ENCODE assay signal across 1 cellular context in genomic region chr4:88008133-88008621, GRCh38.
TF ChIP-seq lines count a peak whose summit lies in the region.

No MANE protein-coding gene starts in this region.

TF ChIP-seq in HepG2, 621 proteins besides CTCF, POLR2A, EP300 and RAD21 (continued from another document and continues in another):
- no peak for TF ChIP-seq HOMEZ (CRISPR knock-in tag; IDR thresholded peaks at IDR 0.05; ENCODE audit: low read depth)
- TF ChIP-seq GABPA (IDR thresholded peaks at IDR 0.05; ENCODE audit: low read depth, low read length) = peak; percentile 29; the same call in 1 of the 2 replicates
- TF ChIP-seq GABPA (CRISPR knock-in tag; IDR thresholded peaks at IDR 0.05; ENCODE audit: low read depth) = peak; percentile 50; the same call in 1 of the 2 replicates
- TF ChIP-seq, protein P1, sequence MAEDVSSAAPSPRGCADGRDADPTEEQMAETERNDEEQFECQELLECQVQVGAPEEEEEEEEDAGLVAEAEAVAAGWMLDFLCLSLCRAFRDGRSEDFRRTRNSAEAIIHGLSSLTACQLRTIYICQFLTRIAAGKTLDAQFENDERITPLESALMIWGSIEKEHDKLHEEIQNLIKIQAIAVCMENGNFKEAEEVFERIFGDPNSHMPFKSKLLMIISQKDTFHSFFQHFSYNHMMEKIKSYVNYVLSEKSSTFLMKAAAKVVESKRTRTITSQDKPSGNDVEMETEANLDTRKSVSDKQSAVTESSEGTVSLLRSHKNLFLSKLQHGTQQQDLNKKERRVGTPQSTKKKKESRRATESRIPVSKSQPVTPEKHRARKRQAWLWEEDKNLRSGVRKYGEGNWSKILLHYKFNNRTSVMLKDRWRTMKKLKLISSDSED (CRISPR knock-in tag; IDR thresholded peaks at IDR 0.05) = peak; percentile 46; the same call in 1 of the 2 replicates
- no peak for TF ChIP-seq ZNF10 (CRISPR knock-in tag; IDR thresholded peaks at IDR 0.05; ENCODE audit: borderline replicate concordance, low read depth)
- 0 out of 2 replicates have a peak, but pooled peaks have one; percentile 32 for TF ChIP-seq KMT2B (CRISPR knock-in tag; IDR thresholded peaks at IDR 0.05)
- no peak for TF ChIP-seq NFRKB (IDR thresholded peaks at IDR 0.05)
- TF ChIP-seq GABPB1 (CRISPR knock-in tag; IDR thresholded peaks at IDR 0.05) = peak; percentile 78
- peak; percentile 19 for TF ChIP-seq ZFX (CRISPR knock-in tag; IDR thresholded peaks at IDR 0.05; ENCODE audit: low read depth)
- TF ChIP-seq, protein P2, sequence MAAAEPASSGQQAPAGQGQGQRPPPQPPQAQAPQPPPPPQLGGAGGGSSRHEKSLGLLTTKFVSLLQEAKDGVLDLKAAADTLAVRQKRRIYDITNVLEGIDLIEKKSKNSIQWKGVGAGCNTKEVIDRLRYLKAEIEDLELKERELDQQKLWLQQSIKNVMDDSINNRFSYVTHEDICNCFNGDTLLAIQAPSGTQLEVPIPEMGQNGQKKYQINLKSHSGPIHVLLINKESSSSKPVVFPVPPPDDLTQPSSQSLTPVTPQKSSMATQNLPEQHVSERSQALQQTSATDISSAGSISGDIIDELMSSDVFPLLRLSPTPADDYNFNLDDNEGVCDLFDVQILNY (CRISPR knock-in tag; conservative IDR thresholded peaks at IDR 0.05) = 0 out of 2 replicates have a peak, but pooled peaks have one; percentile 45
- no peak for TF ChIP-seq MBD4 (IDR thresholded peaks at IDR 0.05; ENCODE audit: borderline replicate concordance, low read length)
- peak; percentile 46; the same call in 1 of the 2 replicates for TF ChIP-seq CENPT (CRISPR knock-in tag; IDR thresholded peaks at IDR 0.05; ENCODE audit: low read depth)
- 0 out of 2 replicates have a peak, but pooled peaks have one; percentile 39 for TF ChIP-seq SALL2 (CRISPR knock-in tag; IDR thresholded peaks at IDR 0.05)
- TF ChIP-seq ZFP91 (CRISPR knock-in tag; IDR thresholded peaks at IDR 0.05; ENCODE audit: borderline replicate concordance) = 0 out of 2 replicates have a peak, but pooled peaks have one; percentile 26
- TF ChIP-seq, protein P3, sequence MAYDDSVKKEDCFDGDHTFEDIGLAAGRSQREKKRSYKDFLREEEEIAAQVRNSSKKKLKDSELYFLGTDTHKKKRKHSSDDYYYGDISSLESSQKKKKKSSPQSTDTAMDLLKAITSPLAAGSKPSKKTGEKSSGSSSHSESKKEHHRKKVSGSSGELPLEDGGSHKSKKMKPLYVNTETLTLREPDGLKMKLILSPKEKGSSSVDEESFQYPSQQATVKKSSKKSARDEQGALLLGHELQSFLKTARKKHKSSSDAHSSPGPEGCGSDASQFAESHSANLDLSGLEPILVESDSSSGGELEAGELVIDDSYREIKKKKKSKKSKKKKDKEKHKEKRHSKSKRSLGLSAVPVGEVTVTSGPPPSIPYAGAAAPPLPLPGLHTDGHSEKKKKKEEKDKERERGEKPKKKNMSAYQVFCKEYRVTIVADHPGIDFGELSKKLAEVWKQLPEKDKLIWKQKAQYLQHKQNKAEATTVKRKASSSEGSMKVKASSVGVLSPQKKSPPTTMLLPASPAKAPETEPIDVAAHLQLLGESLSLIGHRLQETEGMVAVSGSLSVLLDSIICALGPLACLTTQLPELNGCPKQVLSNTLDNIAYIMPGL (CRISPR knock-in tag; IDR thresholded peaks at IDR 0.05; ENCODE audit: borderline replicate concordance in 1 of 2, low read depth in 1 of 2) = peak; percentile 24 to 38; a peak in 1 of 4 replicates
- TF ChIP-seq MTERF4 (CRISPR knock-in tag; IDR thresholded peaks at IDR 0.05) = no peak
- TF ChIP-seq, protein P4, sequence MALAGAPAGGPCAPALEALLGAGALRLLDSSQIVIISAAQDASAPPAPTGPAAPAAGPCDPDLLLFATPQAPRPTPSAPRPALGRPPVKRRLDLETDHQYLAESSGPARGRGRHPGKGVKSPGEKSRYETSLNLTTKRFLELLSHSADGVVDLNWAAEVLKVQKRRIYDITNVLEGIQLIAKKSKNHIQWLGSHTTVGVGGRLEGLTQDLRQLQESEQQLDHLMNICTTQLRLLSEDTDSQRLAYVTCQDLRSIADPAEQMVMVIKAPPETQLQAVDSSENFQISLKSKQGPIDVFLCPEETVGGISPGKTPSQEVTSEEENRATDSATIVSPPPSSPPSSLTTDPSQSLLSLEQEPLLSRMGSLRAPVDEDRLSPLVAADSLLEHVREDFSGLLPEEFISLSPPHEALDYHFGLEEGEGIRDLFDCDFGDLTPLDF (CRISPR knock-in tag; IDR thresholded peaks at IDR 0.05) = no peak
- TF ChIP-seq CHD2 (IDR thresholded peaks at IDR 0.05; ENCODE audit: low read depth, low read length) = no peak
- no peak for TF ChIP-seq ZBTB33 (CRISPR knock-in tag; IDR thresholded peaks at IDR 0.05)
- TF ChIP-seq ZNF253 (CRISPR knock-in tag; IDR thresholded peaks at IDR 0.05; ENCODE audit: borderline replicate concordance) = no peak
- TF ChIP-seq ZNF282 (IDR thresholded peaks at IDR 0.05; ENCODE audit: partially characterized antibody) = no peak
- no peak for TF ChIP-seq YEATS2 (CRISPR knock-in tag; IDR thresholded peaks at IDR 0.05; ENCODE audit: borderline replicate concordance)
- TF ChIP-seq SOX6 (IDR thresholded peaks at IDR 0.05) = no peak
- TF ChIP-seq SOX6 (CRISPR knock-in tag; IDR thresholded peaks at IDR 0.05) = no peak
- TF ChIP-seq, protein P5, sequence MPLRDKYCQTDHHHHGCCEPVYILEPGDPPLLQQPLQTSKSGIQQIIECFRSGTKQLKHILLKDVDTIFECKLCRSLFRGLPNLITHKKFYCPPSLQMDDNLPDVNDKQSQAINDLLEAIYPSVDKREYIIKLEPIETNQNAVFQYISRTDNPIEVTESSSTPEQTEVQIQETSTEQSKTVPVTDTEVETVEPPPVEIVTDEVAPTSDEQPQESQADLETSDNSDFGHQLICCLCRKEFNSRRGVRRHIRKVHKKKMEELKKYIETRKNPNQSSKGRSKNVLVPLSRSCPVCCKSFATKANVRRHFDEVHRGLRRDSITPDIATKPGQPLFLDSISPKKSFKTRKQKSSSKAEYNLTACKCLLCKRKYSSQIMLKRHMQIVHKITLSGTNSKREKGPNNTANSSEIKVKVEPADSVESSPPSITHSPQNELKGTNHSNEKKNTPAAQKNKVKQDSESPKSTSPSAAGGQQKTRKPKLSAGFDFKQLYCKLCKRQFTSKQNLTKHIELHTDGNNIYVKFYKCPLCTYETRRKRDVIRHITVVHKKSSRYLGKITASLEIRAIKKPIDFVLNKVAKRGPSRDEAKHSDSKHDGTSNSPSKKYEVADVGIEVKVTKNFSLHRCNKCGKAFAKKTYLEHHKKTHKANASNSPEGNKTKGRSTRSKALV (CRISPR knock-in tag; IDR thresholded peaks at IDR 0.05) = 0 out of 2 replicates have a peak, but pooled peaks have one; percentile 68
- TF ChIP-seq, protein P6, sequence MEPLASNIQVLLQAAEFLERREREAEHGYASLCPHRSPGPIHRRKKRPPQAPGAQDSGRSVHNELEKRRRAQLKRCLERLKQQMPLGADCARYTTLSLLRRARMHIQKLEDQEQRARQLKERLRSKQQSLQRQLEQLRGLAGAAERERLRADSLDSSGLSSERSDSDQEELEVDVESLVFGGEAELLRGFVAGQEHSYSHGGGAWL (CRISPR knock-in tag; IDR thresholded peaks at IDR 0.05) = peak; percentile 30; the same call in 1 of the 2 replicates
- TF ChIP-seq PHF8 (CRISPR knock-in tag; IDR thresholded peaks at IDR 0.05) = peak; percentile 52
- peak; percentile 63; the same call in 1 of the 2 replicates for TF ChIP-seq KMT2A (CRISPR knock-in tag; IDR thresholded peaks at IDR 0.05)
- TF ChIP-seq HNRNPLL (IDR thresholded peaks at IDR 0.05; ENCODE audit: low read depth, low read length, poor library complexity, severe bottlenecking) = peak; percentile 76
- peak; percentile 50 for TF ChIP-seq SAP130 (CRISPR knock-in tag; IDR thresholded peaks at IDR 0.05; ENCODE audit: low read depth)
- TF ChIP-seq, protein P7, sequence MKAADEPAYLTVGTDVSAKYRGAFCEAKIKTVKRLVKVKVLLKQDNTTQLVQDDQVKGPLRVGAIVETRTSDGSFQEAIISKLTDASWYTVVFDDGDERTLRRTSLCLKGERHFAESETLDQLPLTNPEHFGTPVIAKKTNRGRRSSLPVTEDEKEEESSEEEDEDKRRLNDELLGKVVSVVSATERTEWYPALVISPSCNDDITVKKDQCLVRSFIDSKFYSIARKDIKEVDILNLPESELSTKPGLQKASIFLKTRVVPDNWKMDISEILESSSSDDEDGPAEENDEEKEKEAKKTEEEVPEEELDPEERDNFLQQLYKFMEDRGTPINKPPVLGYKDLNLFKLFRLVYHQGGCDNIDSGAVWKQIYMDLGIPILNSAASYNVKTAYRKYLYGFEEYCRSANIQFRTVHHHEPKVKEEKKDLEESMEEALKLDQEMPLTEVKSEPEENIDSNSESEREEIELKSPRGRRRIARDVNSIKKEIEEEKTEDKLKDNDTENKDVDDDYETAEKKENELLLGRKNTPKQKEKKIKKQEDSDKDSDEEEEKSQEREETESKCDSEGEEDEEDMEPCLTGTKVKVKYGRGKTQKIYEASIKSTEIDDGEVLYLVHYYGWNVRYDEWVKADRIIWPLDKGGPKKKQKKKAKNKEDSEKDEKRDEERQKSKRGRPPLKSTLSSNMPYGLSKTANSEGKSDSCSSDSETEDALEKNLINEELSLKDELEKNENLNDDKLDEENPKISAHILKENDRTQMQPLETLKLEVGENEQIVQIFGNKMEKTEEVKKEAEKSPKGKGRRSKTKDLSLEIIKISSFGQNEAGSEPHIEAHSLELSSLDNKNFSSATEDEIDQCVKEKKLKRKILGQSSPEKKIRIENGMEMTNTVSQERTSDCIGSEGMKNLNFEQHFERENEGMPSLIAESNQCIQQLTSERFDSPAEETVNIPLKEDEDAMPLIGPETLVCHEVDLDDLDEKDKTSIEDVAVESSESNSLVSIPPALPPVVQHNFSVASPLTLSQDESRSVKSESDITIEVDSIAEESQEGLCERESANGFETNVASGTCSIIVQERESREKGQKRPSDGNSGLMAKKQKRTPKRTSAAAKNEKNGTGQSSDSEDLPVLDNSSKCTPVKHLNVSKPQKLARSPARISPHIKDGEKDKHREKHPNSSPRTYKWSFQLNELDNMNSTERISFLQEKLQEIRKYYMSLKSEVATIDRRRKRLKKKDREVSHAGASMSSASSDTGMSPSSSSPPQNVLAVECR (CRISPR knock-in tag; IDR thresholded peaks at IDR 0.05; ENCODE audit: borderline replicate concordance) = peak; percentile 23; the same call in 1 of the 2 replicates
- TF ChIP-seq ZNF691 (CRISPR knock-in tag; IDR thresholded peaks at IDR 0.05; ENCODE audit: borderline replicate concordance, low read depth) = no peak
- TF ChIP-seq ZFYVE20 (CRISPR knock-in tag; IDR thresholded peaks at IDR 0.05; ENCODE audit: borderline replicate concordance, low read depth) = no peak
